In the genomic region with DNA sequence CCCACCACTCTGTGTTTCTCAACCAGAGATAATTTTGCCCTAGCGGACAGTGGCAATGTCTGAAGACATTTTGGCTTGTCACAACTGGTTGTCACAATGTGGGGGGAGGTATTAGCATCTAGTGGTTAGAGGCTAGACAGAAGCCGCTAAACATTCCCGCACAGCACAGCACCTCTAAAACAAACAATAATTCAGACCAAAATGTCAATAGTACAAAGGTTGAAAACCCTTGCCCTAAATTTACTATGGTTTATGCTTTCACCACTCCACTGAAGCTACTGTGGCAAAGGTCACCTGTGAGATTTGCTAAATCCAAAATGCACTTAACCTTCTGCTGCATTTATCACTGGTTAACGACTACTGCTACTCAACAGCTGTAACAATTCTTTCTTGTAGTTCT, we compare ENCODE assay signal across 1 cellular context.
TF ChIP-seq lines count a peak whose summit lies in the region.

No MANE protein-coding gene starts in this region.

TF ChIP-seq in HepG2, 621 proteins besides CTCF, POLR2A, EP300 and RAD21 (continued from another document and continues in another):
- TF ChIP-seq KAT8 (CRISPR knock-in tag; IDR thresholded peaks at IDR 0.05) (peak; percentile 49; the same call in 1 of the 2 replicates), CHD2 (IDR thresholded peaks at IDR 0.05; ENCODE audit: low read depth, low read length) (no peak), NFYC (CRISPR knock-in tag; IDR thresholded peaks at IDR 0.05) (no peak; the same call in 1 of the 2 replicates), NR3C1 (CRISPR knock-in tag; IDR thresholded peaks at IDR 0.05) (no peak), PHF8 (CRISPR knock-in tag; IDR thresholded peaks at IDR 0.05) (no peak), ZFX (CRISPR knock-in tag; IDR thresholded peaks at IDR 0.05; ENCODE audit: low read depth) (no peak), ZNF800 (CRISPR knock-in tag; IDR thresholded peaks at IDR 0.05) (no peak), SNAPC2 (CRISPR knock-in tag; IDR thresholded peaks at IDR 0.05) (peak; percentile 68; the same call in 1 of the 2 replicates), NR2C2 (CRISPR knock-in tag; IDR thresholded peaks at IDR 0.05; ENCODE audit: borderline replicate concordance) (peak; percentile 75), NFRKB (IDR thresholded peaks at IDR 0.05) (no peak), ZNF672 (CRISPR knock-in tag; IDR thresholded peaks at IDR 0.05) (no peak), SYNCRIP (IDR thresholded peaks at IDR 0.05; ENCODE audit: insufficient read depth, low read depth, low read length) (no peak), LRRFIP1 (CRISPR knock-in tag; conservative IDR thresholded peaks at IDR 0.05) (no peak), SIX4 (CRISPR knock-in tag; IDR thresholded peaks at IDR 0.05) (peak; percentile 33; the same call in 1 of the 2 replicates), RXRB (CRISPR knock-in tag; IDR thresholded peaks at IDR 0.05; ENCODE audit: borderline replicate concordance) (peak; percentile 100), ZNF878 (CRISPR knock-in tag; IDR thresholded peaks at IDR 0.05) (no peak), PHF20 (CRISPR knock-in tag; IDR thresholded peaks at IDR 0.05) (no peak), ZNF839 (CRISPR knock-in tag; IDR thresholded peaks at IDR 0.05; ENCODE audit: borderline replicate concordance) (no peak), MIER2 (CRISPR knock-in tag; IDR thresholded peaks at IDR 0.05) (no peak), PRDM10 (CRISPR knock-in tag; IDR thresholded peaks at IDR 0.05; ENCODE audit: low read depth) (peak; percentile 65; the same call in 1 of the 2 replicates), ZNF567 (CRISPR knock-in tag; IDR thresholded peaks at IDR 0.05; ENCODE audit: borderline replicate concordance) (no peak), SP4 (CRISPR knock-in tag; IDR thresholded peaks at IDR 0.05) (no peak), IKZF5 (CRISPR knock-in tag; IDR thresholded peaks at IDR 0.05) (0 out of 2 replicates have a peak, but pooled peaks have one; percentile 27), ZNF496 (CRISPR knock-in tag; IDR thresholded peaks at IDR 0.05; ENCODE audit: insufficient replicate concordance) (no peak), ZNF749 (CRISPR knock-in tag; IDR thresholded peaks at IDR 0.05; ENCODE audit: borderline replicate concordance) (no peak), JARID2 (CRISPR knock-in tag; IDR thresholded peaks at IDR 0.05; ENCODE audit: insufficient replicate concordance) (no peak), YEATS2 (CRISPR knock-in tag; IDR thresholded peaks at IDR 0.05; ENCODE audit: borderline replicate concordance) (0 out of 2 replicates have a peak, but pooled peaks have one; percentile 32)
- TF ChIP-seq, protein P1, sequence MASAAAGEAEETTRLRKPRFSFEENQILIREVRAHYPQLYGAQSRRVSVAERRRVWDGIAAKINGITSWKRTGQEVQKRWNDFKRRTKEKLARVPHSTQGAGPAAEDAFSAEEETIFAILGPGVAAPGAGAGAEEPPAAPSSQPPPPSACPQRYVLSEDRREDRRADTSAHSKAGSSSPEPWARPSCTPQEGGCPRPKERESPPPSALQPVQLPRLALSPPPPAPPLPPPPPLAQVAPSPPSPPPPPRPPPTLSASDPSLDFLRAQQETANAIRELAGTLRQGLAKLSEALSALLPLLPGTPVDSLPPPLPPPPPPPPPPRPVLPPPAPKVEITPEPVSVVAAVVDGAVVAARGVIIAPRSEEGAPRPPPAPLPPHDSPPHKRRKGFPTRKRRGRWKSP (CRISPR knock-in tag; IDR thresholded peaks at IDR 0.05): no peak
- TF ChIP-seq, protein P2, sequence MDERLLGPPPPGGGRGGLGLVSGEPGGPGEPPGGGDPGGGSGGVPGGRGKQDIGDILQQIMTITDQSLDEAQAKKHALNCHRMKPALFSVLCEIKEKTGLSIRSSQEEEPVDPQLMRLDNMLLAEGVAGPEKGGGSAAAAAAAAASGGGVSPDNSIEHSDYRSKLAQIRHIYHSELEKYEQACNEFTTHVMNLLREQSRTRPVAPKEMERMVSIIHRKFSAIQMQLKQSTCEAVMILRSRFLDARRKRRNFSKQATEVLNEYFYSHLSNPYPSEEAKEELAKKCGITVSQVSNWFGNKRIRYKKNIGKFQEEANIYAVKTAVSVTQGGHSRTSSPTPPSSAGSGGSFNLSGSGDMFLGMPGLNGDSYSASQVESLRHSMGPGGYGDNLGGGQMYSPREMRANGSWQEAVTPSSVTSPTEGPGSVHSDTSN (CRISPR knock-in tag; IDR thresholded peaks at IDR 0.05): no peak
- TF ChIP-seq, protein P3, sequence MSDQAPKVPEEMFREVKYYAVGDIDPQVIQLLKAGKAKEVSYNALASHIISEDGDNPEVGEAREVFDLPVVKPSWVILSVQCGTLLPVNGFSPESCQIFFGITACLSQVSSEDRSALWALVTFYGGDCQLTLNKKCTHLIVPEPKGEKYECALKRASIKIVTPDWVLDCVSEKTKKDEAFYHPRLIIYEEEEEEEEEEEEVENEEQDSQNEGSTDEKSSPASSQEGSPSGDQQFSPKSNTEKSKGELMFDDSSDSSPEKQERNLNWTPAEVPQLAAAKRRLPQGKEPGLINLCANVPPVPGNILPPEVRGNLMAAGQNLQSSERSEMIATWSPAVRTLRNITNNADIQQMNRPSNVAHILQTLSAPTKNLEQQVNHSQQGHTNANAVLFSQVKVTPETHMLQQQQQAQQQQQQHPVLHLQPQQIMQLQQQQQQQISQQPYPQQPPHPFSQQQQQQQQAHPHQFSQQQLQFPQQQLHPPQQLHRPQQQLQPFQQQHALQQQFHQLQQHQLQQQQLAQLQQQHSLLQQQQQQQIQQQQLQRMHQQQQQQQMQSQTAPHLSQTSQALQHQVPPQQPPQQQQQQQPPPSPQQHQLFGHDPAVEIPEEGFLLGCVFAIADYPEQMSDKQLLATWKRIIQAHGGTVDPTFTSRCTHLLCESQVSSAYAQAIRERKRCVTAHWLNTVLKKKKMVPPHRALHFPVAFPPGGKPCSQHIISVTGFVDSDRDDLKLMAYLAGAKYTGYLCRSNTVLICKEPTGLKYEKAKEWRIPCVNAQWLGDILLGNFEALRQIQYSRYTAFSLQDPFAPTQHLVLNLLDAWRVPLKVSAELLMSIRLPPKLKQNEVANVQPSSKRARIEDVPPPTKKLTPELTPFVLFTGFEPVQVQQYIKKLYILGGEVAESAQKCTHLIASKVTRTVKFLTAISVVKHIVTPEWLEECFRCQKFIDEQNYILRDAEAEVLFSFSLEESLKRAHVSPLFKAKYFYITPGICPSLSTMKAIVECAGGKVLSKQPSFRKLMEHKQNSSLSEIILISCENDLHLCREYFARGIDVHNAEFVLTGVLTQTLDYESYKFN (CRISPR knock-in tag; conservative IDR thresholded peaks at IDR 0.05): peak; percentile 98
- TF ChIP-seq, protein P4, sequence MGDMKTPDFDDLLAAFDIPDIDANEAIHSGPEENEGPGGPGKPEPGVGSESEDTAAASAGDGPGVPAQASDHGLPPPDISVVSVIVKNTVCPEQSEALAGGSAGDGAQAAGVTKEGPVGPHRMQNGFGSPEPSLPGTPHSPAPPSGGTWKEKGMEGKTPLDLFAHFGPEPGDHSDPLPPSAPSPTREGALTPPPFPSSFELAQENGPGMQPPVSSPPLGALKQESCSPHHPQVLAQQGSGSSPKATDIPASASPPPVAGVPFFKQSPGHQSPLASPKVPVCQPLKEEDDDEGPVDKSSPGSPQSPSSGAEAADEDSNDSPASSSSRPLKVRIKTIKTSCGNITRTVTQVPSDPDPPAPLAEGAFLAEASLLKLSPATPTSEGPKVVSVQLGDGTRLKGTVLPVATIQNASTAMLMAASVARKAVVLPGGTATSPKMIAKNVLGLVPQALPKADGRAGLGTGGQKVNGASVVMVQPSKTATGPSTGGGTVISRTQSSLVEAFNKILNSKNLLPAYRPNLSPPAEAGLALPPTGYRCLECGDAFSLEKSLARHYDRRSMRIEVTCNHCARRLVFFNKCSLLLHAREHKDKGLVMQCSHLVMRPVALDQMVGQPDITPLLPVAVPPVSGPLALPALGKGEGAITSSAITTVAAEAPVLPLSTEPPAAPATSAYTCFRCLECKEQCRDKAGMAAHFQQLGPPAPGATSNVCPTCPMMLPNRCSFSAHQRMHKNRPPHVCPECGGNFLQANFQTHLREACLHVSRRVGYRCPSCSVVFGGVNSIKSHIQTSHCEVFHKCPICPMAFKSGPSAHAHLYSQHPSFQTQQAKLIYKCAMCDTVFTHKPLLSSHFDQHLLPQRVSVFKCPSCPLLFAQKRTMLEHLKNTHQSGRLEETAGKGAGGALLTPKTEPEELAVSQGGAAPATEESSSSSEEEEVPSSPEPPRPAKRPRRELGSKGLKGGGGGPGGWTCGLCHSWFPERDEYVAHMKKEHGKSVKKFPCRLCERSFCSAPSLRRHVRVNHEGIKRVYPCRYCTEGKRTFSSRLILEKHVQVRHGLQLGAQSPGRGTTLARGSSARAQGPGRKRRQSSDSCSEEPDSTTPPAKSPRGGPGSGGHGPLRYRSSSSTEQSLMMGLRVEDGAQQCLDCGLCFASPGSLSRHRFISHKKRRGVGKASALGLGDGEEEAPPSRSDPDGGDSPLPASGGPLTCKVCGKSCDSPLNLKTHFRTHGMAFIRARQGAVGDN (CRISPR knock-in tag; IDR thresholded peaks at IDR 0.05): no peak
- TF ChIP-seq, protein P5, sequence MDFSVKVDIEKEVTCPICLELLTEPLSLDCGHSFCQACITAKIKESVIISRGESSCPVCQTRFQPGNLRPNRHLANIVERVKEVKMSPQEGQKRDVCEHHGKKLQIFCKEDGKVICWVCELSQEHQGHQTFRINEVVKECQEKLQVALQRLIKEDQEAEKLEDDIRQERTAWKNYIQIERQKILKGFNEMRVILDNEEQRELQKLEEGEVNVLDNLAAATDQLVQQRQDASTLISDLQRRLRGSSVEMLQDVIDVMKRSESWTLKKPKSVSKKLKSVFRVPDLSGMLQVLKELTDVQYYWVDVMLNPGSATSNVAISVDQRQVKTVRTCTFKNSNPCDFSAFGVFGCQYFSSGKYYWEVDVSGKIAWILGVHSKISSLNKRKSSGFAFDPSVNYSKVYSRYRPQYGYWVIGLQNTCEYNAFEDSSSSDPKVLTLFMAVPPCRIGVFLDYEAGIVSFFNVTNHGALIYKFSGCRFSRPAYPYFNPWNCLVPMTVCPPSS (IDR thresholded peaks at IDR 0.05): no peak
- TF ChIP-seq, protein P6, sequence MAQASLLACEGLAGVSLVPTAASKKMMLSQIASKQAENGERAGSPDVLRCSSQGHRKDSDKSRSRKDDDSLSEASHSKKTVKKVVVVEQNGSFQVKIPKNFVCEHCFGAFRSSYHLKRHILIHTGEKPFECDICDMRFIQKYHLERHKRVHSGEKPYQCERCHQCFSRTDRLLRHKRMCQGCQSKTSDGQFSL (CRISPR knock-in tag; IDR thresholded peaks at IDR 0.05): peak; percentile 60; the same call in 1 of the 2 replicates
